20 cellular contexts compared by ENCODE assay signal in the genomic region with DNA sequence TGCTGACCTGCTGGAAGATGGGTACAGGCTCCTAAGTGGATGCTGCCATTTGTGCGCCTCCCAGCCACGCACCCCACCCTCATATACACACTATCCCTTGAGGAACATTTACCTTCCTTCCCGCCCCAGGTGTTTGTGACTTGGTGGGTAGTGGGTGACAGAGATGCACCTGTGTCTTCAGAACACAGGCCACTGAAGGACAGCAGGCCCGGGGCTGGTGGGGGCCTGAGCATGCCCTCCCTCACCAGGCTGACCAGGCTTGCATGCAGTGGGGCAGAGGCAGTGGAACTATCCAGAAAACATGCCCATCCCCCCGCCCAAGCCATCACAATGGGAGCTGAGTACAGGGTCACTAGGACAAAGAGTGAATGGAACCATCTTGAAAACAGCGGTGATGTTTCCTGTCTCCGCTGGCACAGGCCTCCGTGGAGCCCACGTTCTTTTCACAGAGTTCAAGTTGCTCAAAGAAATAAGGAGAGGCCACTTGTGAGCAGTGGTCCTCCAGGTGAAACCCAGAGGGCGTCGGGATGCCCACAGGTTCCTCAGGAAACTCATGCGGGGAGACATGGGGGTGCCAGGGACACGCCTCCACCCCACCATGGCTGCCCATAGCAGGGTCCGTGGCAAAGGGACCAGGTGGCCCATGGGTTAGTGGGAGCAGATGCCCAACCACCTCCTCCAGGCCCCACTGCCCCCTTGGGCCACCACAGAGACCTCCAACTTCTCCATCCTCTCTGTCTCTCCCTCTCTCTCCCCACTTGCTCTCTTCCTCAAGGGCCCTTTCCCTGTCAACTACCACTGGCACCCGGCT.
DNase-seq lines count a peak whose midpoint lies in the region; ATAC-seq, FAIRE-seq and TF ChIP-seq lines count a peak whose summit lies in the region.
"Had no signal": no experiment of that assay in that cellular context is flagged by ENCODE, and none has a peak within 500 bp of the region (broad histone marks: within the 10 kb centered on the region; RNA-seq: fewer than 3 reads in every experiment).

No MANE protein-coding gene starts in this region.

- H3K4me2 ChIP-seq in H1 (ENCODE audit: insufficient read depth in 1 of 2, low read depth in 2 of 2, low read length in 2 of 2) (no peak overlapping the region), osteoblast (ENCODE audit: insufficient read depth, low read length) (no peak overlapping the region)
- H3K4me2 ChIP-seq: PC-9 had no signal

- no peaks in the 10 kb centered on the region for H3K36me3 Mint-ChIP-seq in activated naive CD4-positive, alpha-beta T cell treated with anti-CD3 and anti-CD28 coated beads, Interleukin-2, amount 50 U/mL, for 24 hours
- H3K36me3 Mint-ChIP-seq in activated naive CD4-positive, alpha-beta T cell treated with anti-CD3 and anti-CD28 coated beads, Interleukin-2, amount 50 U/mL, for 72 hours, result no peaks in the 10 kb centered on the region
- H3K36me3 Mint-ChIP-seq in CD8-positive, alpha-beta memory T cell, result no peaks in the 10 kb centered on the region
- H3K36me3 Mint-ChIP-seq in chondrocyte (ENCODE audit: low read depth), result no peaks in the 10 kb centered on the region
- H3K36me3 Mint-ChIP-seq: naive thymus-derived CD4-positive, alpha-beta T cell had no signal

- H3K27ac Mint-ChIP-seq in activated naive CD4-positive, alpha-beta T cell treated with anti-CD3 and anti-CD28 coated beads, Interleukin-2, amount 50 U/mL, for 24 hours, result peak overlapping the region; percentile 51
- peak overlapping the region in 1 of 2 donors; percentile 33 for H3K27ac Mint-ChIP-seq in activated naive CD4-positive, alpha-beta T cell treated with anti-CD3 and anti-CD28 coated beads, Interleukin-2, amount 50 U/mL, for 72 hours
- H3K27ac Mint-ChIP-seq in CD8-positive, alpha-beta memory T cell, result peak overlapping the region in 1 of 8 donors; percentile 36
- no peak overlapping the region for H3K27ac Mint-ChIP-seq in chondrocyte (ENCODE audit: unreplicated experiment)
- H3K27ac Mint-ChIP-seq: CD4-positive, alpha-beta T cell; HFFc6 had no signal

- H2AFZ ChIP-seq in H1 (ENCODE audit: low read length) (peak overlapping the region; percentile 89; the same call in 1 of the 2 replicates), osteoblast (ENCODE audit: low read length) (no peak overlapping the region)
- H2AFZ ChIP-seq: PC-9 had no signal

- FAIRE-seq in H1 (lab: Jason Lieb, UNC), result no peak

- H3K27me3 ChIP-seq in H1 (replicated peaks in 1 of 4; ENCODE audit: control insufficient read depth in 3 of 4, extremely low read depth in 1 of 4, insufficient read depth in 3 of 4, low read length in 3 of 4), result no peaks in the 10 kb centered on the region
- peaks cover 16% of the 10 kb centered on the region for H3K27me3 ChIP-seq in osteoblast (ENCODE audit: insufficient read depth, low read length)
- no peaks in the 10 kb centered on the region for H3K27me3 ChIP-seq in CD8-positive, alpha-beta memory T cell (ENCODE audit: insufficient read depth, low read length, poor library complexity, severe bottlenecking)

- CTCF ChIA-PET in H1 (lab: Charles Lee; ENCODE audit: partially characterized antibody), result interaction anchor here (0.6 to 26.9 kb wide), 12 partner anchors 11 to 303 kb away, joined by 3 to 591 read pairs (median 4); no protein-coding TSS in a partner anchor
- CTCF ChIA-PET in CD8-positive, alpha-beta memory T cell (lab: Charles Lee), result interaction anchor here (1.4 to 10.3 kb wide), 6 partner anchors 17 to 266 kb away, joined by 3 to 240 read pairs (median 6); no protein-coding TSS in a partner anchor

- TF ChIP-seq CTCF in H1 (IDR thresholded peaks at IDR 0.05; ENCODE audit: control extremely low read depth in 1 of 3, insufficient read depth in 1 of 3, low read depth in 1 of 3, low read length in 3 of 3) (no peak), osteoblast (IDR thresholded peaks at IDR 0.05; ENCODE audit: extremely low read depth, low read depth, low read length) (no peak), chondrocyte (IDR thresholded peaks at IDR 0.05) (no peak)

- H3K36me3 ChIP-seq in H1 (ENCODE audit: control insufficient read depth in 2 of 4, insufficient read depth in 4 of 4, low read length in 3 of 4) (no peaks in the 10 kb centered on the region), osteoblast (ENCODE audit: insufficient read depth, low read length) (no peaks in the 10 kb centered on the region)
- H3K36me3 ChIP-seq in CD8-positive, alpha-beta memory T cell (ENCODE audit: insufficient read depth, low read length), result no peaks in the 10 kb centered on the region
- H3K36me3 ChIP-seq: brain microvascular endothelial cell, esophagus squamous epithelium, transverse colon had no signal

- WGBS in H1 (ENCODE audit: extremely low coverage in 1 of 2, insufficient coverage in 1 of 2, insufficient read length in 1 of 2, insufficient replicate concordance in 2 of 2, low coverage in 1 of 2, low lambda C conversion rate in 2 of 2, missing lambda C conversion rate in 1 of 2), 2 experiments, result 85% methylated on average over 15 of the region's 15 CpGs; no CpG with 5 or more reads in 1 of the 2 experiments

- H3K23me2 ChIP-seq in H1 (ENCODE audit: low read depth, low read length), result no peaks in the 10 kb centered on the region; the same call in 1 of the 2 replicates

- no peak overlapping the region for H2BK120ac ChIP-seq in H1 (replicated peaks; ENCODE audit: low read depth, low read length)

- H3K9me3 ChIP-seq in H1 (ENCODE audit: insufficient read depth in 2 of 2, low read depth in 1 of 2, low read length in 1 of 2) (no peaks in the 10 kb centered on the region), osteoblast (ENCODE audit: low read depth, low read length) (no peaks in the 10 kb centered on the region)
- H3K9me3 ChIP-seq in CD8-positive, alpha-beta memory T cell (ENCODE audit: low read length), result no peaks in the 10 kb centered on the region
- H3K9me3 ChIP-seq: esophagus squamous epithelium, transverse colon had no signal

- no peak for DNase-seq in activated naive CD4-positive, alpha-beta T cell treated with anti-CD3 and anti-CD28 coated beads, Interleukin-2, amount 50 U/mL, for 72 hours (ENCODE audit: low spot score in 2 of 2)
- DNase-seq in H1 (ENCODE audit: low read depth in 1 of 2, low spot score in 2 of 2) (peak in 1 of 2 experiments; percentile 46), osteoblast (ENCODE audit: insufficient read length, low spot score, missing footprints) (peak; percentile 21), chondrocyte (ENCODE audit: low spot score) (no peak), 8988T (no peak), Ammon's horn (ENCODE audit: low spot score) (no peak)
- no peak for DNase-seq in CD8-positive, alpha-beta memory T cell
- DNase-seq: activated naive CD4-positive, alpha-beta T cell treated with anti-CD3 and anti-CD28 coated beads, Interleukin-2, amount 50 U/mL, for 16 hours; activated T-cell treated with anti-CD3 and anti-CD28 coated beads for 4 hours; brain microvascular endothelial cell; CD4-positive, alpha-beta T cell; esophagus squamous epithelium; HFFc6; NCI-H2081 treated with DMSO at 0.1 percent for 48 hours; NCI-H526; PC-9; stimulated activated naive CD4-positive, alpha-beta T cell; transverse colon had no signal

- H2AK5ac ChIP-seq in H1 (ENCODE audit: low read depth, low read length), result no peak overlapping the region

- no peak overlapping the region for H2BK15ac ChIP-seq in H1 (ENCODE audit: low read length)

- no peak overlapping the region for H3K14ac ChIP-seq in H1 (ENCODE audit: insufficient read length)

- H3K79me2 ChIP-seq in H1 (ENCODE audit: control insufficient read depth in 1 of 2, insufficient read depth in 2 of 2, low read length in 2 of 2), result no peaks in the 10 kb centered on the region
- no peaks in the 10 kb centered on the region for H3K79me2 ChIP-seq in osteoblast (ENCODE audit: insufficient read depth, low read length)

- no peak overlapping the region for H3K27ac ChIP-seq in H1 (ENCODE audit: low read depth, low read length)
- no peak overlapping the region for H3K27ac ChIP-seq in osteoblast (ENCODE audit: low read depth, low read length)
- no peak overlapping the region for H3K27ac ChIP-seq in CD8-positive, alpha-beta memory T cell (ENCODE audit: low read depth, low read length)
- H3K27ac ChIP-seq: brain microvascular endothelial cell, esophagus squamous epithelium, PC-9, transverse colon had no signal

- H3K4me1 ChIP-seq in H1 (replicated peaks in 1 of 4; ENCODE audit: control insufficient read depth in 3 of 4, insufficient read depth in 4 of 4, low read length in 3 of 4) (peaks cover 0 to 7% (median 0%) of the 10 kb centered on the region in 4 experiments; a peak in 3 of 7 replicates), osteoblast (ENCODE audit: insufficient read depth, low read length) (no peaks in the 10 kb centered on the region)
- peaks cover 17% of the 10 kb centered on the region for H3K4me1 ChIP-seq in CD8-positive, alpha-beta memory T cell (ENCODE audit: insufficient read depth, low read length)

- no peak overlapping the region for H4K91ac ChIP-seq in H1 (replicated peaks; ENCODE audit: insufficient read length, low read length)

- no peak overlapping the region for H3K4ac ChIP-seq in H1 (replicated peaks; ENCODE audit: insufficient read length, low read depth, low read length)

- peaks cover 34% of the 10 kb centered on the region for H3K4me1 Mint-ChIP-seq in activated naive CD4-positive, alpha-beta T cell treated with anti-CD3 and anti-CD28 coated beads, Interleukin-2, amount 50 U/mL, for 24 hours
- H3K4me1 Mint-ChIP-seq in CD8-positive, alpha-beta memory T cell, result peaks cover 13 to 21% (median 20%) of the 10 kb centered on the region in 3 donors
- peaks cover 4% of the 10 kb centered on the region for H3K4me1 Mint-ChIP-seq in chondrocyte (ENCODE audit: low read depth)

- H4K5ac ChIP-seq in H1 (ENCODE audit: insufficient read length, low read depth, low read length), result no peak overlapping the region

- TF ChIP-seq RAD21 in H1 (IDR thresholded peaks at IDR 0.05 in 1 of 2, conservative IDR thresholded peaks at IDR 0.05 in 1 of 2; ENCODE audit: low read depth in 2 of 2, low read length in 2 of 2), result no peak

- H2BK20ac ChIP-seq in H1 (ENCODE audit: low read length), result 0 out of 2 replicates have a peak overlapping the region, but pooled peaks have one; percentile 18

- no peak overlapping the region for H3K23ac ChIP-seq in H1 (ENCODE audit: insufficient read length)

- POLR2A ChIA-PET in H1 (lab: Charles Lee; ENCODE audit: partially characterized antibody), result no interaction called here
- POLR2A ChIA-PET in CD8-positive, alpha-beta memory T cell (lab: Charles Lee), result no interaction called here

- 0 out of 2 replicates have a peak overlapping the region, but pooled peaks have one; percentile 30 for H2BK5ac ChIP-seq in H1 (ENCODE audit: low read depth, low read length)

- no peak overlapping the region for H3K9ac ChIP-seq in H1 (replicated peaks in 1 of 4; ENCODE audit: extremely low read depth in 1 of 4, low read depth in 3 of 4, low read length in 3 of 4)

- H3K18ac ChIP-seq in H1 (ENCODE audit: extremely low read depth, low read length), result no peak overlapping the region; the same call in 1 of the 2 replicates

- H3K4me3 Mint-ChIP-seq in activated naive CD4-positive, alpha-beta T cell treated with anti-CD3 and anti-CD28 coated beads, Interleukin-2, amount 50 U/mL, for 24 hours, result no peak overlapping the region
- H3K4me3 Mint-ChIP-seq in CD8-positive, alpha-beta memory T cell, result peak overlapping the region in 1 of 7 donors; percentile 59
- H3K4me3 Mint-ChIP-seq in chondrocyte (ENCODE audit: unreplicated experiment), result no peak overlapping the region
- H3K4me3 Mint-ChIP-seq: CD4-positive, alpha-beta T cell; HFFc6 had no signal

- no peaks in the 10 kb centered on the region for H3K9me3 Mint-ChIP-seq in activated naive CD4-positive, alpha-beta T cell treated with anti-CD3 and anti-CD28 coated beads, Interleukin-2, amount 50 U/mL, for 24 hours
- no peaks in the 10 kb centered on the region for H3K9me3 Mint-ChIP-seq in activated naive CD4-positive, alpha-beta T cell treated with anti-CD3 and anti-CD28 coated beads, Interleukin-2, amount 50 U/mL, for 72 hours
- no peaks in the 10 kb centered on the region for H3K9me3 Mint-ChIP-seq in CD8-positive, alpha-beta memory T cell
- H3K9me3 Mint-ChIP-seq in chondrocyte (ENCODE audit: low read depth), result no peaks in the 10 kb centered on the region
- H3K9me3 Mint-ChIP-seq: CD4-positive, alpha-beta T cell; HFFc6 had no signal

- no peak overlapping the region; the same call in 1 of the 2 replicates for H4K8ac ChIP-seq in H1 (ENCODE audit: extremely low read depth, insufficient read depth, low read length)

- H3K27me3 Mint-ChIP-seq in activated naive CD4-positive, alpha-beta T cell treated with anti-CD3 and anti-CD28 coated beads, Interleukin-2, amount 50 U/mL, for 24 hours, result peaks cover 14% of the 10 kb centered on the region
- peaks cover 5 to 37% of the 10 kb centered on the region in 2 donors for H3K27me3 Mint-ChIP-seq in CD8-positive, alpha-beta memory T cell
- H3K27me3 Mint-ChIP-seq in chondrocyte (ENCODE audit: low read depth), result peaks cover 19% of the 10 kb centered on the region

- H3K4me3 ChIP-seq in H1 (ENCODE audit: extremely low read depth in 1 of 4, insufficient read depth in 2 of 4, low read depth in 3 of 4, low read length in 4 of 4) (no peak overlapping the region), osteoblast (ENCODE audit: insufficient read depth, low read length) (no peak overlapping the region)
- H3K4me3 ChIP-seq in CD8-positive, alpha-beta memory T cell (ENCODE audit: low read length), result no peak overlapping the region
- H3K4me3 ChIP-seq: esophagus squamous epithelium, PC-9, transverse colon had no signal

- TF ChIP-seq EP300 in H1 (IDR thresholded peaks at IDR 0.05; ENCODE audit: borderline replicate concordance in 1 of 2, low read depth in 2 of 2, low read length in 2 of 2), result no peak

- no peaks in the 10 kb centered on the region for H3K79me1 ChIP-seq in H1 (ENCODE audit: low read depth, low read length)

- no peak overlapping the region for H3K56ac ChIP-seq in H1 (replicated peaks; ENCODE audit: insufficient read length, low read depth, low read length)

- no peak for ATAC-seq in activated naive CD4-positive, alpha-beta T cell treated with anti-CD3 and anti-CD28 coated beads, Interleukin-2, amount 50 U/mL, for 72 hours
- ATAC-seq: naive thymus-derived CD4-positive, alpha-beta T cell had no signal

- peak overlapping the region; percentile 92; the same call in 1 of the 2 replicates for H2BK12ac ChIP-seq in H1 (ENCODE audit: low read depth, low read length)

- H4K20me1 ChIP-seq in H1 (replicated peaks in 1 of 2; ENCODE audit: control insufficient read depth in 1 of 2, insufficient read depth in 2 of 2, low read length in 2 of 2), result no peaks in the 10 kb centered on the region
- no peaks in the 10 kb centered on the region for H4K20me1 ChIP-seq in osteoblast (ENCODE audit: insufficient read depth, low read length)

- TF ChIP-seq POLR2A in H1 (IDR thresholded peaks at IDR 0.05; ENCODE audit: control extremely low read depth in 1 of 2, low read depth in 2 of 2, low read length in 2 of 2), result no peak
